ENCODE assay signal across 1 cellular context in the genomic region with DNA sequence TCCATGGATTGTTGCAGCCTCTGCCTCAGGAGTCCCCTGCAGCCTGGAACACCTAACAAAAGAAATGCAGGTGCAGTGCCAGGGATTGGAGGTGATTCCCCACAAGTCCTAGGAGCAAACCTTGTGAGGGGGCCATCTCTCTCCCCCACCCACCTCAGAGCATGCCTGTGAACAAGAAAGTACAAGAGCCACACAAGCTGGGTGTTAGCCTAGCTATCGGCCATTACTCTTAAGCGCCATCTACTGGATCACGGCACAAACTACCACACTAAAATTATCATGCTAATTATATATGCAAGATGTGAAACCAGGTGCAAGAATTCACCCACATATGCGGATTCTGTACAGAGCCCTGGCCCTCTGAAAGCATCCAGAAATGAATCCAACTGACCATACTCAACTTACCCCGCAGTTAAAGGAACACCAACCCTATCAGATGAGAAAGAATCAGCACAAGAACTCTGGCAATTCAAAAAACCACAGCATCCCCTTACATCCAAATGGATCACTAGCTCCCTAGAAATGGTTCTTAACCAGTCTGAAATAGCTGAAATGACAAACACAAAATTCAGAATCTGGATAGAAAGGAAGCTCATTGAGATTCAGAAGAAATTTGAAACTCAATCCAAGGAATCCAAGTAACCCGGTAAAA.
TF ChIP-seq lines count a peak whose summit lies in the region.

No MANE protein-coding gene starts in this region.

TF ChIP-seq in K562, 482 proteins besides CTCF, POLR2A, EP300 and RAD21 (continued from another document):
- TF ChIP-seq, protein P1, sequence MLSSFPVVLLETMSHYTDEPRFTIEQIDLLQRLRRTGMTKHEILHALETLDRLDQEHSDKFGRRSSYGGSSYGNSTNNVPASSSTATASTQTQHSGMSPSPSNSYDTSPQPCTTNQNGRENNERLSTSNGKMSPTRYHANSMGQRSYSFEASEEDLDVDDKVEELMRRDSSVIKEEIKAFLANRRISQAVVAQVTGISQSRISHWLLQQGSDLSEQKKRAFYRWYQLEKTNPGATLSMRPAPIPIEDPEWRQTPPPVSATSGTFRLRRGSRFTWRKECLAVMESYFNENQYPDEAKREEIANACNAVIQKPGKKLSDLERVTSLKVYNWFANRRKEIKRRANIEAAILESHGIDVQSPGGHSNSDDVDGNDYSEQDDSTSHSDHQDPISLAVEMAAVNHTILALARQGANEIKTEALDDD (IDR thresholded peaks at IDR 0.05) = peak; percentile 64
- TF ChIP-seq KDM4B (IDR thresholded peaks at IDR 0.05; ENCODE audit: borderline replicate concordance in 2 of 2, low read depth in 1 of 2) (no peak), KDM2B (CRISPR knock-in tag; IDR thresholded peaks at IDR 0.05) (no peak), CBFB (CRISPR knock-in tag; IDR thresholded peaks at IDR 0.05) (no peak), NEUROD1 (IDR thresholded peaks at IDR 0.05; ENCODE audit: borderline replicate concordance, low read depth, low read length, partially characterized antibody) (no peak), HNRNPUL1 (IDR thresholded peaks at IDR 0.05; ENCODE audit: low read length) (no peak), ESRRB (CRISPR knock-in tag; IDR thresholded peaks at IDR 0.05; ENCODE audit: borderline replicate concordance) (no peak), ETV6 (IDR thresholded peaks at IDR 0.05; ENCODE audit: borderline replicate concordance in 1 of 2, low read depth in 2 of 2, low read length in 1 of 2) (no peak), ETV6 (CRISPR knock-in tag; IDR thresholded peaks at IDR 0.05; ENCODE audit: borderline replicate concordance) (no peak), ZFPM2 (CRISPR knock-in tag; IDR thresholded peaks at IDR 0.05) (no peak), GABPB1 (CRISPR knock-in tag; IDR thresholded peaks at IDR 0.05) (no peak), EP400 (IDR thresholded peaks at IDR 0.05) (no peak), ZNF384 (IDR thresholded peaks at IDR 0.05; ENCODE audit: low read depth, low read length) (peak; percentile 20; the same call in 1 of the 2 replicates), ILF3 (IDR thresholded peaks at IDR 0.05; ENCODE audit: borderline replicate concordance) (no peak), ZNF76 (CRISPR knock-in tag; IDR thresholded peaks at IDR 0.05; ENCODE audit: borderline replicate concordance) (no peak), FOXK2 (conservative IDR thresholded peaks at IDR 0.05 in 1 of 2, IDR thresholded peaks at IDR 0.05 in 1 of 2; ENCODE audit: low read depth in 2 of 2) (no peak), JUN (IDR thresholded peaks at IDR 0.05; ENCODE audit: borderline replicate concordance, low read depth, low read length) (no peak), JUN (CRISPR knock-in tag; IDR thresholded peaks at IDR 0.05; ENCODE audit: borderline replicate concordance) (no peak), IFI16 (CRISPR knock-in tag; IDR thresholded peaks at IDR 0.05) (no peak), GATAD2B (IDR thresholded peaks at IDR 0.05; ENCODE audit: borderline replicate concordance) (no peak), NCOR1 (IDR thresholded peaks at IDR 0.05) (no peak), BRCA1 (IDR thresholded peaks at IDR 0.05) (no peak), BRCA1 (CRISPR knock-in tag; IDR thresholded peaks at IDR 0.05) (no peak), YY1 (IDR thresholded peaks at IDR 0.05; ENCODE audit: borderline replicate concordance in 1 of 3, control insufficient read depth in 1 of 3, extremely low read depth in 1 of 3, insufficient read depth in 3 of 3, insufficient read length in 1 of 3, insufficient replicate concordance in 2 of 3, low read depth in 1 of 3, low read length in 2 of 3) (peak in 2 of 3 experiments; percentile 52 to 82), NRF1 (conservative IDR thresholded peaks at IDR 0.05 in 1 of 2, IDR thresholded peaks at IDR 0.05 in 1 of 2) (peak in 1 of 2 experiments; percentile 19; a peak in 1 of 4 replicates), POLR2AphosphoS5 (IDR thresholded peaks at IDR 0.05; ENCODE audit: control insufficient read depth, insufficient read depth, low read depth, low read length) (no peak), SRSF9 (IDR thresholded peaks at IDR 0.05; ENCODE audit: borderline replicate concordance, low read depth, low read length) (no peak), NCOA1 (IDR thresholded peaks at IDR 0.05; ENCODE audit: low read depth) (no peak)
- TF ChIP-seq, protein P2, sequence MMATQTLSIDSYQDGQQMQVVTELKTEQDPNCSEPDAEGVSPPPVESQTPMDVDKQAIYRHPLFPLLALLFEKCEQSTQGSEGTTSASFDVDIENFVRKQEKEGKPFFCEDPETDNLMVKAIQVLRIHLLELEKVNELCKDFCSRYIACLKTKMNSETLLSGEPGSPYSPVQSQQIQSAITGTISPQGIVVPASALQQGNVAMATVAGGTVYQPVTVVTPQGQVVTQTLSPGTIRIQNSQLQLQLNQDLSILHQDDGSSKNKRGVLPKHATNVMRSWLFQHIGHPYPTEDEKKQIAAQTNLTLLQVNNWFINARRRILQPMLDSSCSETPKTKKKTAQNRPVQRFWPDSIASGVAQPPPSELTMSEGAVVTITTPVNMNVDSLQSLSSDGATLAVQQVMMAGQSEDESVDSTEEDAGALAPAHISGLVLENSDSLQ (IDR thresholded peaks at IDR 0.05) = no peak
- TF ChIP-seq, protein P3, sequence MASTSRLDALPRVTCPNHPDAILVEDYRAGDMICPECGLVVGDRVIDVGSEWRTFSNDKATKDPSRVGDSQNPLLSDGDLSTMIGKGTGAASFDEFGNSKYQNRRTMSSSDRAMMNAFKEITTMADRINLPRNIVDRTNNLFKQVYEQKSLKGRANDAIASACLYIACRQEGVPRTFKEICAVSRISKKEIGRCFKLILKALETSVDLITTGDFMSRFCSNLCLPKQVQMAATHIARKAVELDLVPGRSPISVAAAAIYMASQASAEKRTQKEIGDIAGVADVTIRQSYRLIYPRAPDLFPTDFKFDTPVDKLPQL (IDR thresholded peaks at IDR 0.05; ENCODE audit: extremely low read depth, insufficient read length) = no peak
- TF ChIP-seq, protein P4, sequence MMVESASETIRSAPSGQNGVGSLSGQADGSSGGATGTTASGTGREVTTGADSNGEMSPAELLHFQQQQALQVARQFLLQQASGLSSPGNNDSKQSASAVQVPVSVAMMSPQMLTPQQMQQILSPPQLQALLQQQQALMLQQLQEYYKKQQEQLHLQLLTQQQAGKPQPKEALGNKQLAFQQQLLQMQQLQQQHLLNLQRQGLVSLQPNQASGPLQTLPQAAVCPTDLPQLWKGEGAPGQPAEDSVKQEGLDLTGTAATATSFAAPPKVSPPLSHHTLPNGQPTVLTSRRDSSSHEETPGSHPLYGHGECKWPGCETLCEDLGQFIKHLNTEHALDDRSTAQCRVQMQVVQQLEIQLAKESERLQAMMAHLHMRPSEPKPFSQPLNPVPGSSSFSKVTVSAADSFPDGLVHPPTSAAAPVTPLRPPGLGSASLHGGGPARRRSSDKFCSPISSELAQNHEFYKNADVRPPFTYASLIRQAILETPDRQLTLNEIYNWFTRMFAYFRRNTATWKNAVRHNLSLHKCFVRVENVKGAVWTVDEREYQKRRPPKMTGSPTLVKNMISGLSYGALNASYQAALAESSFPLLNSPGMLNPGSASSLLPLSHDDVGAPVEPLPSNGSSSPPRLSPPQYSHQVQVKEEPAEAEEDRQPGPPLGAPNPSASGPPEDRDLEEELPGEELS (CRISPR knock-in tag; IDR thresholded peaks at IDR 0.05; ENCODE audit: borderline replicate concordance) = no peak
- TF ChIP-seq, protein P5, sequence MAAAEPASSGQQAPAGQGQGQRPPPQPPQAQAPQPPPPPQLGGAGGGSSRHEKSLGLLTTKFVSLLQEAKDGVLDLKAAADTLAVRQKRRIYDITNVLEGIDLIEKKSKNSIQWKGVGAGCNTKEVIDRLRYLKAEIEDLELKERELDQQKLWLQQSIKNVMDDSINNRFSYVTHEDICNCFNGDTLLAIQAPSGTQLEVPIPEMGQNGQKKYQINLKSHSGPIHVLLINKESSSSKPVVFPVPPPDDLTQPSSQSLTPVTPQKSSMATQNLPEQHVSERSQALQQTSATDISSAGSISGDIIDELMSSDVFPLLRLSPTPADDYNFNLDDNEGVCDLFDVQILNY (CRISPR knock-in tag; IDR thresholded peaks at IDR 0.05) = no peak
- TF ChIP-seq, protein P6, sequence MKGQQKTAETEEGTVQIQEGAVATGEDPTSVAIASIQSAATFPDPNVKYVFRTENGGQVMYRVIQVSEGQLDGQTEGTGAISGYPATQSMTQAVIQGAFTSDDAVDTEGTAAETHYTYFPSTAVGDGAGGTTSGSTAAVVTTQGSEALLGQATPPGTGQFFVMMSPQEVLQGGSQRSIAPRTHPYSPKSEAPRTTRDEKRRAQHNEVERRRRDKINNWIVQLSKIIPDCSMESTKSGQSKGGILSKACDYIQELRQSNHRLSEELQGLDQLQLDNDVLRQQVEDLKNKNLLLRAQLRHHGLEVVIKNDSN (CRISPR knock-in tag; IDR thresholded peaks at IDR 0.05) = no peak
- TF ChIP-seq, protein P7, sequence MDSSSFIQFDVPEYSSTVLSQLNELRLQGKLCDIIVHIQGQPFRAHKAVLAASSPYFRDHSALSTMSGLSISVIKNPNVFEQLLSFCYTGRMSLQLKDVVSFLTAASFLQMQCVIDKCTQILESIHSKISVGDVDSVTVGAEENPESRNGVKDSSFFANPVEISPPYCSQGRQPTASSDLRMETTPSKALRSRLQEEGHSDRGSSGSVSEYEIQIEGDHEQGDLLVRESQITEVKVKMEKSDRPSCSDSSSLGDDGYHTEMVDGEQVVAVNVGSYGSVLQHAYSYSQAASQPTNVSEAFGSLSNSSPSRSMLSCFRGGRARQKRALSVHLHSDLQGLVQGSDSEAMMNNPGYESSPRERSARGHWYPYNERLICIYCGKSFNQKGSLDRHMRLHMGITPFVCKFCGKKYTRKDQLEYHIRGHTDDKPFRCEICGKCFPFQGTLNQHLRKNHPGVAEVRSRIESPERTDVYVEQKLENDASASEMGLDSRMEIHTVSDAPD (CRISPR knock-in tag; IDR thresholded peaks at IDR 0.05) = no peak
- TF ChIP-seq, protein P8, sequence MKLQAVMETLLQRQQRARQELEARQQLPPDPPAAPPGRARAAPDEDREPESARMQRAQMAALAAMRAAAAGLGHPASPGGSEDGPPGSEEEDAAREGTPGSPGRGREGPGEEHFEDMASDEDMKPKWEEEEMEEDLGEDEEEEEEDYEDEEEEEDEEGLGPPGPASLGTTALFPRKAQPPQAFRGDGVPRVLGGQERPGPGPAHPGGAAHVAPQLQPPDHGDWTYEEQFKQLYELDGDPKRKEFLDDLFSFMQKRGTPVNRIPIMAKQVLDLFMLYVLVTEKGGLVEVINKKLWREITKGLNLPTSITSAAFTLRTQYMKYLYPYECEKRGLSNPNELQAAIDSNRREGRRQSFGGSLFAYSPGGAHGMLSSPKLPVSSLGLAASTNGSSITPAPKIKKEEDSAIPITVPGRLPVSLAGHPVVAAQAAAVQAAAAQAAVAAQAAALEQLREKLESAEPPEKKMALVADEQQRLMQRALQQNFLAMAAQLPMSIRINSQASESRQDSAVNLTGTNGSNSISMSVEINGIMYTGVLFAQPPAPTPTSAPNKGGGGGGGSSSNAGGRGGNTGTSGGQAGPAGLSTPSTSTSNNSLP (IDR thresholded peaks at IDR 0.05; ENCODE audit: borderline replicate concordance, low read depth, low read length) = 0 out of 2 replicates have a peak, but pooled peaks have one; percentile 53
- TF ChIP-seq, protein P9, sequence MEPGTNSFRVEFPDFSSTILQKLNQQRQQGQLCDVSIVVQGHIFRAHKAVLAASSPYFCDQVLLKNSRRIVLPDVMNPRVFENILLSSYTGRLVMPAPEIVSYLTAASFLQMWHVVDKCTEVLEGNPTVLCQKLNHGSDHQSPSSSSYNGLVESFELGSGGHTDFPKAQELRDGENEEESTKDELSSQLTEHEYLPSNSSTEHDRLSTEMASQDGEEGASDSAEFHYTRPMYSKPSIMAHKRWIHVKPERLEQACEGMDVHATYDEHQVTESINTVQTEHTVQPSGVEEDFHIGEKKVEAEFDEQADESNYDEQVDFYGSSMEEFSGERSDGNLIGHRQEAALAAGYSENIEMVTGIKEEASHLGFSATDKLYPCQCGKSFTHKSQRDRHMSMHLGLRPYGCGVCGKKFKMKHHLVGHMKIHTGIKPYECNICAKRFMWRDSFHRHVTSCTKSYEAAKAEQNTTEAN (CRISPR knock-in tag; IDR thresholded peaks at IDR 0.05) = no peak
TF ChIP-seq in K562: peak in this region for 8.
